Comparison of ENCODE assay signal across 8 cellular contexts in the genomic region with DNA sequence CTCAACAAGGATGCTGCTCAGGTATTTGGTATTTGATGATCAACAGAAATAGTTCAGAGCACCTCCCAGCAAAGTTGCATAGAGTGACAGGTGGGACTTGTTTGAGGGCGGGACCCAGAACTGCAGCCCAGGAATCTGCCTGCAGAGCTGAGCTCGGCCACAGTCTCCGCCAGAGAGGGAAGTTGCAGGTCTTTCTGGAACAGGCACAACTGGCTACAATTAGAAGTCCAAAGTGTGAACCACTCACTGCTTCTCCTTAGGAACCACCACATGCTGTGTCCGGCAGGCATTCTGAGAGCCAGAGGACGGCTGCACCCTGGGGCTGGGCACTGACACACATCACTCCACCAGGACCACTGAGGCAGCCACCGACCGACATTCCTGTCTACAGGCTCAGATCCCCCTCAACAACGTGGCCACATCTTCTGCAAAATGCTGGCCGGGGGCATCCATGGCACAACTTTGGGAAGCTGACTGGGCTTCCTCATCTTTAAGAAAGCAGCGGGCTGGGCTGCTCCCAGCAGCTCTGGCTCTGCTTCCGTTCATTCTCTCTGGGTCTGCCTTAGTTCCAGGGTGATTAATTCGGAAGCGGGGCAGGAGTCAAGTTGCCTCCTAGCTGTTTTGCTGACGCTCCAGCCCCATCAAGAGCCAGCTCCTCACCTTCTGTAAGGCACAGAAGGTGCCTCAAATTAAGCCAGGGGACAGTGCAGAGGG. TPM values are rescaled to one million over a fixed set of nuclear protein-coding genes. Genes with fewer than 3 reads are reported as not detected.
A peak's percentile ranks its signal among the peaks of the same experiment; 100 is the strongest.
DNase-seq lines count a peak whose midpoint lies in the region; ATAC-seq and TF ChIP-seq lines count a peak whose summit lies in the region.

No MANE protein-coding gene starts in this region.

- peak overlapping the region; percentile 57 for H3K4me3 Mint-ChIP-seq in osteocyte (ENCODE audit: unreplicated experiment)

- H3K27ac ChIP-seq in RWPE2 (ENCODE audit: poor library complexity, severe bottlenecking), result no peak overlapping the region

- no peaks in the 10 kb centered on the region for H3K4me1 ChIP-seq in RWPE2 (ENCODE audit: insufficient read depth, poor library complexity, severe bottlenecking)

- DNase-seq in EL, result peak; percentile 26
- no peak for DNase-seq in RWPE2 (ENCODE audit: low spot score)
- peak; percentile 28 to 69 for DNase-seq in foreskin fibroblast
- DNase-seq in osteocyte (ENCODE audit: extremely low spot score, unreplicated experiment), result no peak
- no peak for DNase-seq in GM13976 (ENCODE audit: low spot score)
- no peak for DNase-seq in NCI-H187 treated with DMSO at 0.1 percent for 48 hours (lab: John Stamatoyannopoulos, UW)

- H3K9me3 Mint-ChIP-seq in osteocyte (ENCODE audit: unreplicated experiment), result peaks cover 12% of the 10 kb centered on the region

- H3K27ac Mint-ChIP-seq in osteocyte (ENCODE audit: unreplicated experiment), result no peak overlapping the region

- H3K4me3 ChIP-seq in RWPE2 (ENCODE audit: severe bottlenecking) (no peak overlapping the region), foreskin fibroblast (ENCODE audit: low read depth in 1 of 2, low read length in 2 of 2) (peak overlapping the region in 1 of 2 donors; percentile 16)

- H3K9me3 ChIP-seq in RWPE2 (ENCODE audit: severe bottlenecking), result peaks cover 4% of the 10 kb centered on the region

- peaks cover 9% of the 10 kb centered on the region for H3K4me1 Mint-ChIP-seq in osteocyte (ENCODE audit: unreplicated experiment)

- ATAC-seq in RWPE2 (ENCODE audit: low read depth) (peak; percentile 35; the same call in 2 of the 3 replicates), HG02970 (IDR thresholded peaks at IDR 0.05; ENCODE audit: low FRiP score, unreplicated experiment) (no peak), HG02610 (IDR thresholded peaks at IDR 0.05; ENCODE audit: unreplicated experiment) (no peak)

- in situ Hi-C loops in GM13976 (cut with MboI; ENCODE audit: low sequenced_read_pairs, unreplicated experiment), result no loop called here

- no peaks in the 10 kb centered on the region for H3K36me3 ChIP-seq in RWPE2 (ENCODE audit: low read depth)

- H3K27me3 Mint-ChIP-seq in osteocyte (ENCODE audit: unreplicated experiment), result peaks cover 72% of the 10 kb centered on the region

- peaks cover 5% of the 10 kb centered on the region for H3K36me3 Mint-ChIP-seq in osteocyte (ENCODE audit: unreplicated experiment)

- peaks cover 35% of the 10 kb centered on the region for H3K27me3 ChIP-seq in RWPE2 (ENCODE audit: insufficient read depth, poor library complexity, severe bottlenecking)

- no peak for TF ChIP-seq CTCF in RWPE2 (IDR thresholded peaks at IDR 0.05; ENCODE audit: poor library complexity, severe bottlenecking)
- no peak for TF ChIP-seq CTCF in foreskin fibroblast (IDR thresholded peaks at IDR 0.05; ENCODE audit: low read depth, low read length)
- no peak for TF ChIP-seq CTCF in osteocyte (IDR thresholded peaks at IDR 0.05)
- no peak for TF ChIP-seq CTCF in GM13976 (IDR thresholded peaks at IDR 0.05; ENCODE audit: borderline replicate concordance, control extremely low read depth, extremely low read depth, insufficient read depth, missing control alignments)

RNA-seq across cellular contexts. Expression of a gene that starts 0.9 kb away (rescaled TPM):
- 0.11 TPM in 1 of 2 replicates, not detected in the other for total RNA-seq in osteocyte

Comparison
In these comparisons a context has a peak if more than half of its experiments do, and no peak if none do; other contexts are left out.
1. DNase-seq: peak in EL (single experiment) and foreskin fibroblast (2 of 2); none in RWPE2 (single experiment), osteocyte (single experiment), GM13976 (single experiment) and NCI-H187 treated with DMSO at 0.1 percent for 48 hours (single experiment).